26 cellular contexts compared by ENCODE assay signal in genomic region chr5:38112930-38113329, GRCh38.
"Had no signal": no experiment of that assay in that cellular context is flagged by ENCODE, and none has a peak within 500 bp of the region (broad histone marks: within the 10 kb centered on the region; RNA-seq: fewer than 3 reads in every experiment).

No MANE protein-coding gene starts in this region.

- H3K4me2 ChIP-seq: KMS-11 had no signal

- H3K36me3 ChIP-seq: brain microvascular endothelial cell, cardiac muscle cell, Peyer's patch had no signal

- H3K9ac ChIP-seq: KMS-11 had no signal

- H3K9me3 ChIP-seq: Peyer's patch had no signal

- H3K27ac Mint-ChIP-seq: activated B cell treated with CpG ODN at 0.5 μM for 24 hours; activated CD4-positive, alpha-beta memory T cell treated with anti-CD3 and anti-CD28 coated beads for 36 hours; activated CD4-positive, alpha-beta T cell treated with anti-CD3 and anti-CD28 coated beads, Interleukin-2, amount 10 ng/mL, durations not matched to agents 7 days and 5 days; activated naive CD4-positive, alpha-beta T cell treated with anti-CD3 and anti-CD28 coated beads, Interleukin-2, amount 10 ng/mL, durations not matched to agents 7 days and 5 days; activated naive CD8-positive, alpha-beta T cell treated with anti-CD3 and anti-CD28 coated beads for 36 hours; activated T-cell treated with anti-CD3 and anti-CD28 coated beads, Interleukin-2, amount 50 U/mL, for 72 hours; activated T-helper 2 cell treated with anti-CD3 and anti-CD28 coated beads, Interferon-gamma antibody, Interleukin-2, Interleukin-4, amounts not matched to agents 10 μg/mL and 5 μg/mL and 100 μg/mL, durations not matched to agents 14 hours and 24 hours and 36 hours; T-cell had no signal

- H3K27me3 ChIP-seq: brain microvascular endothelial cell, cardiac muscle cell, Peyer's patch had no signal

- H3K4me3 ChIP-seq: cardiac muscle cell, Peyer's patch had no signal

- H3K36me3 Mint-ChIP-seq: activated CD4-positive, alpha-beta memory T cell treated with anti-CD3 and anti-CD28 coated beads for 36 hours; activated naive CD4-positive, alpha-beta T cell treated with anti-CD3 and anti-CD28 coated beads, Interleukin-2, amount 10 ng/mL, durations not matched to agents 7 days and 5 days; activated naive CD8-positive, alpha-beta T cell treated with anti-CD3 and anti-CD28 coated beads for 36 hours; T-cell had no signal

- H3K9me3 Mint-ChIP-seq: activated B cell treated with CpG ODN at 0.5 μM for 24 hours; activated CD4-positive, alpha-beta memory T cell treated with anti-CD3 and anti-CD28 coated beads for 36 hours; activated naive CD4-positive, alpha-beta T cell treated with anti-CD3 and anti-CD28 coated beads, Interleukin-2, amount 10 ng/mL, durations not matched to agents 7 days and 5 days; activated T-helper 2 cell treated with anti-CD3 and anti-CD28 coated beads, Interferon-gamma antibody, Interleukin-2, Interleukin-4, amounts not matched to agents 10 μg/mL and 5 μg/mL and 100 μg/mL, durations not matched to agents 14 hours and 24 hours and 36 hours; T-cell had no signal

- H3K4me3 Mint-ChIP-seq: activated B cell treated with CpG ODN at 0.5 μM for 24 hours; activated CD4-positive, alpha-beta memory T cell treated with anti-CD3 and anti-CD28 coated beads for 36 hours; activated CD4-positive, alpha-beta T cell treated with anti-CD3 and anti-CD28 coated beads, Interleukin-2, amount 10 ng/mL, durations not matched to agents 7 days and 5 days; activated naive CD4-positive, alpha-beta T cell treated with anti-CD3 and anti-CD28 coated beads, Interleukin-2, amount 10 ng/mL, durations not matched to agents 7 days and 5 days; activated naive CD8-positive, alpha-beta T cell treated with anti-CD3 and anti-CD28 coated beads for 36 hours; activated T-cell treated with anti-CD3 and anti-CD28 coated beads, Interleukin-2, amount 50 U/mL, for 72 hours; T-cell had no signal

- H3K27ac ChIP-seq: brain microvascular endothelial cell, cardiac muscle cell, KMS-11, Peyer's patch, RWPE1 had no signal

- H3K27me3 Mint-ChIP-seq: activated B cell treated with CpG ODN at 0.5 μM for 24 hours; activated naive CD4-positive, alpha-beta T cell treated with anti-CD3 and anti-CD28 coated beads, Interleukin-2, amount 10 ng/mL, durations not matched to agents 7 days and 5 days; T-cell had no signal

- DNase-seq: activated B cell treated with CpG ODN at 0.5 μM for 24 hours; activated CD4-positive, alpha-beta memory T cell treated with anti-CD3 and anti-CD28 coated beads for 36 hours; activated CD4-positive, alpha-beta T cell treated with anti-CD3 and anti-CD28 coated beads, Interleukin-2, amount 10 ng/mL, durations not matched to agents 7 days and 5 days; activated gamma-delta T cell treated with Interleukin-2 at 50 U/mL for 16 hours; activated naive CD4-positive, alpha-beta T cell treated with anti-CD3 and anti-CD28 coated beads, Interleukin-2, amount 10 ng/mL, durations not matched to agents 7 days and 5 days; activated naive CD8-positive, alpha-beta T cell treated with anti-CD3 and anti-CD28 coated beads for 36 hours; activated T-cell treated with anti-CD3 and anti-CD28 coated beads, Interleukin-2, amount 50 U/mL, for 72 hours; brain microvascular endothelial cell; MV-4-11; NCI-H1092 treated with DMSO at 0.1 percent for 48 hours; NCI-H1417 treated with DMSO at 0.1 percent for 48 hours; NCI-H1694; NCI-H2029; NCI-H2107; NCI-H2171 treated with DMSO at 0.1 percent for 48 hours; NCI-H510A; NCI-H69; Peyer's patch; SHP77 treated with DMSO at 0.1 percent for 48 hours; T-cell; T-helper 2 cell; T1000 had no signal

- ATAC-seq: activated T-cell treated with anti-CD3 and anti-CD28 coated beads, Interleukin-2, amount 50 U/mL, for 72 hours; T-cell had no signal

- H3K4me1 Mint-ChIP-seq: activated B cell treated with CpG ODN at 0.5 μM for 24 hours; activated CD4-positive, alpha-beta T cell treated with anti-CD3 and anti-CD28 coated beads, Interleukin-2, amount 10 ng/mL, durations not matched to agents 7 days and 5 days; activated naive CD4-positive, alpha-beta T cell treated with anti-CD3 and anti-CD28 coated beads, Interleukin-2, amount 10 ng/mL, durations not matched to agents 7 days and 5 days; activated naive CD8-positive, alpha-beta T cell treated with anti-CD3 and anti-CD28 coated beads for 36 hours; T-cell had no signal

- H3K4me1 ChIP-seq: Peyer's patch had no signal
